19 cellular contexts compared by ENCODE assay signal in the genomic region with DNA sequence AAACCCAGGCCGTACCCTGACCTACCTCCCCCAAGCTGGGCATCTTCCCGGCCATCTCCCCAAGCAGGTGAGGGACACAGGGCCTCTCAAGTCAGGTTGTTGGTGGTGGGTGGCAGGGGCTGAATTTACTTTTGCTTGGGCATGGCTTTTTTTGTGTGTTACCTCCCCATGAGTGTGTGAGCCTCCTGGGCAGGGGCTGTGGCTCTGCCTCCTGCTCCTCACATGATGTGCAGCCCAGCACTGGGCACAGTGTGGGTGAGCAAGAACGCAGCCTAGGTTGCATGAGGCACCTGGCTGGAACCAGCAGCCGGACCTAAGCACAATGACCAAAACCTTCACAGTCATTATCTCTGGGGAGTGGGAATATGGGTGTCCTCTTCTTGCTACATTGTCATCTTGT. TPM values are rescaled to one million over a fixed set of nuclear protein-coding genes. Genes with fewer than 3 reads are reported as not detected.
DNase-seq lines count a peak whose midpoint lies in the region; ATAC-seq and TF ChIP-seq lines count a peak whose summit lies in the region.
"Had no signal": no experiment of that assay in that cellular context is flagged by ENCODE, and none has a peak within 500 bp of the region (broad histone marks: within the 10 kb centered on the region; RNA-seq: fewer than 3 reads in every experiment).

No MANE protein-coding gene starts in this region.

- H3K23ac ChIP-seq in neuronal stem cell (ENCODE audit: low read depth, low read length, poor library complexity): no peak overlapping the region

- H3K36me3 ChIP-seq in BLaER1 (no peaks in the 10 kb centered on the region), neuronal stem cell (replicated peaks in 1 of 2; ENCODE audit: control insufficient read depth in 2 of 2, insufficient read depth in 2 of 2, low read length in 2 of 2) (no peaks in the 10 kb centered on the region), spleen (no peaks in the 10 kb centered on the region), upper lobe of left lung (no peaks in the 10 kb centered on the region)
- H3K36me3 ChIP-seq: BE2C; BLaER1 treated with 17β-estradiol and CSF1 and Interleukin-3, amounts not matched to agents 10 nM and 100 nM had no signal

- H4K20me1 ChIP-seq in BLaER1: no peaks in the 10 kb centered on the region

- TF ChIP-seq EP300 in upper lobe of left lung (IDR thresholded peaks at IDR 0.05): no peak

- ATAC-seq in upper lobe of left lung (ENCODE audit: low FRiP score in 2 of 2): no peak
- ATAC-seq: CD8-positive, alpha-beta T cell had no signal

- peak overlapping the region; percentile 65 for H2BK15ac ChIP-seq in neuronal stem cell (ENCODE audit: low read length)

- intact Hi-C loops in spleen (cut with DNase I; ENCODE audit: low total_unique reads): no loop called here

- no peak overlapping the region for H4K8ac ChIP-seq in neuronal stem cell (ENCODE audit: low read depth, low read length)

- H3K27me3 ChIP-seq in BLaER1 (peaks cover 15% of the 10 kb centered on the region), neuronal stem cell (ENCODE audit: control insufficient read depth in 3 of 3, insufficient read depth in 3 of 3, low read depth in 1 of 3, low read length in 3 of 3) (peaks cover 0 to 21% (median 9%) of the 10 kb centered on the region in 3 experiments), spleen (replicated peaks in 1 of 7) (peaks cover 0 to 28% (median 3%) of the 10 kb centered on the region in 7 donors), upper lobe of left lung (peaks cover 0 to under 1% (median 0%) of the 10 kb centered on the region in 4 donors)
- H3K27me3 ChIP-seq: BE2C had no signal

- no peak overlapping the region for H2BK5ac ChIP-seq in neuronal stem cell (ENCODE audit: low read length)

- H3K9me3 ChIP-seq in BLaER1 (no peaks in the 10 kb centered on the region), neuronal stem cell (replicated peaks in 1 of 2; ENCODE audit: control insufficient read depth in 2 of 2, insufficient read depth in 1 of 2, low read depth in 1 of 2, low read length in 2 of 2) (no peaks in the 10 kb centered on the region), spleen (no peaks in the 10 kb centered on the region), upper lobe of left lung (no peaks in the 10 kb centered on the region)
- H3K9me3 ChIP-seq: BE2C; BLaER1 treated with 17β-estradiol and CSF1 and Interleukin-3, amounts not matched to agents 10 nM and 100 nM; Caco-2 had no signal

- H2AK5ac ChIP-seq in neuronal stem cell (ENCODE audit: low read depth, low read length): no peak overlapping the region

- no peak overlapping the region for H3K27ac ChIP-seq in BLaER1
- no peak overlapping the region for H3K27ac ChIP-seq in neuronal stem cell (replicated peaks; ENCODE audit: low read length)
- H3K27ac ChIP-seq in spleen: no peak overlapping the region
- H3K27ac ChIP-seq in upper lobe of left lung: no peak overlapping the region
- H3K27ac ChIP-seq: 22Rv1; BLaER1 treated with 17β-estradiol and CSF1 and Interleukin-3, amounts not matched to agents 10 nM and 100 nM; C4-2B had no signal

- H3K14ac ChIP-seq in neuronal stem cell (ENCODE audit: low read length): no peak overlapping the region

- H3K4me2 ChIP-seq in BLaER1: peak overlapping the region; percentile 75
- H3K4me2 ChIP-seq in neuronal stem cell (ENCODE audit: insufficient read depth, low read length, poor library complexity, severe bottlenecking): no peak overlapping the region

- no peak overlapping the region for H3K4ac ChIP-seq in neuronal stem cell (ENCODE audit: low read length)

- no peak overlapping the region for H3K4me3 ChIP-seq in BLaER1
- no peak overlapping the region for H3K4me3 ChIP-seq in neuronal stem cell (ENCODE audit: low read length in 2 of 2)
- no peak overlapping the region for H3K4me3 ChIP-seq in spleen
- H3K4me3 ChIP-seq in upper lobe of left lung: no peak overlapping the region
- H3K4me3 ChIP-seq: BLaER1 treated with 17β-estradiol and CSF1 and Interleukin-3, amounts not matched to agents 10 nM and 100 nM had no signal

- no peak overlapping the region for H2BK12ac ChIP-seq in neuronal stem cell (ENCODE audit: low read length)

- no peak overlapping the region for H2AFZ ChIP-seq in neuronal stem cell (ENCODE audit: low read length)

- H4K91ac ChIP-seq in neuronal stem cell (ENCODE audit: low read depth, low read length, poor library complexity): no peak overlapping the region

- TF ChIP-seq POLR2A in spleen (IDR thresholded peaks at IDR 0.05) (no peak), upper lobe of left lung (IDR thresholded peaks at IDR 0.05) (no peak)

- WGBS in neuronal stem cell (ENCODE audit: extremely low coverage in 2 of 2, insufficient read length in 2 of 2, insufficient replicate concordance in 1 of 2), 2 donors: no CpG with 5 or more reads among the region's 4 CpGs
- 79 to 90% (median 79%) methylated on average over 4 of the region's 4 CpGs for WGBS in spleen, 5 donors
- WGBS in upper lobe of left lung, 2 donors: 86 to 92% methylated on average over 3 to 4 of the region's 4 CpGs

- DNase-seq in neuronal stem cell (ENCODE audit: low spot score): no peak
- DNase-seq in spleen: peak; percentile 63
- DNase-seq in 8988T: no peak
- no peak for DNase-seq in foreskin melanocyte
- no peak for DNase-seq in upper lobe of left lung
- DNase-seq: ACHN; BE2C; Caco-2; Calu3; CD4-positive, alpha-beta T cell; CD8-positive, alpha-beta T cell; DMS79 treated with DMSO at 0.1 percent for 48 hours; GF-D8 had no signal

- no peak overlapping the region for H2BK120ac ChIP-seq in neuronal stem cell (ENCODE audit: low read depth, low read length)

- TF ChIP-seq CTCF in spleen (IDR thresholded peaks at IDR 0.05 in 8 of 11, conservative IDR thresholded peaks at IDR 0.05 in 3 of 11): no peak
- TF ChIP-seq CTCF in upper lobe of left lung (IDR thresholded peaks at IDR 0.05): no peak

- no peaks in the 10 kb centered on the region for H3K79me1 ChIP-seq in neuronal stem cell (ENCODE audit: low read depth, low read length)

- peak overlapping the region; percentile 38 for H3K18ac ChIP-seq in neuronal stem cell (ENCODE audit: low read length)

- H3K4me1 ChIP-seq in BLaER1 (peaks cover 36% of the 10 kb centered on the region), neuronal stem cell (ENCODE audit: control insufficient read depth in 2 of 2, insufficient read depth in 1 of 2, low read depth in 1 of 2, low read length in 2 of 2) (peaks cover 0 to 19% of the 10 kb centered on the region in 2 donors), spleen (peaks cover 0 to under 1% (median 0%) of the 10 kb centered on the region in 6 donors), upper lobe of left lung (no peaks in the 10 kb centered on the region)
- H3K4me1 ChIP-seq: BE2C, Caco-2 had no signal

- no peak overlapping the region for H3K9ac ChIP-seq in BLaER1
- H3K9ac ChIP-seq in neuronal stem cell (ENCODE audit: low read depth, low read length, poor library complexity): no peak overlapping the region
- H3K9ac ChIP-seq: BLaER1 treated with 17β-estradiol and CSF1 and Interleukin-3, amounts not matched to agents 10 nM and 100 nM had no signal

RNA-seq across cellular contexts. Expression of gene CELF4, which starts 22.3 kb away (rescaled TPM):
- 8.5 TPM for polyA plus RNA-seq in neuronal stem cell (2013, experiment 1 of 2)
- 10.2 TPM for polyA plus RNA-seq in neuronal stem cell (2013, experiment 2 of 2)
- total RNA-seq in spleen (1 to 10 TPM in 2 of 7 donors, under 1 TPM in 5; 0.74 to 3.5 (median 0.84) TPM), upper lobe of left lung (1 to 10 TPM in 2 of 6 donors, under 1 TPM in 3, not detected in 1; 0.15 to 1.4 (median 0.81) TPM)
- polyA plus RNA-seq in spleen: under 1 TPM; 0.46 to 0.54 (median 0.50) TPM
- total RNA-seq: A673; CD4-positive, alpha-beta T cell; CD8-positive, alpha-beta T cell had no signal
- polyA plus RNA-seq: AG04450 had no signal
